14 cellular contexts compared by ENCODE assay signal in the genomic region with DNA sequence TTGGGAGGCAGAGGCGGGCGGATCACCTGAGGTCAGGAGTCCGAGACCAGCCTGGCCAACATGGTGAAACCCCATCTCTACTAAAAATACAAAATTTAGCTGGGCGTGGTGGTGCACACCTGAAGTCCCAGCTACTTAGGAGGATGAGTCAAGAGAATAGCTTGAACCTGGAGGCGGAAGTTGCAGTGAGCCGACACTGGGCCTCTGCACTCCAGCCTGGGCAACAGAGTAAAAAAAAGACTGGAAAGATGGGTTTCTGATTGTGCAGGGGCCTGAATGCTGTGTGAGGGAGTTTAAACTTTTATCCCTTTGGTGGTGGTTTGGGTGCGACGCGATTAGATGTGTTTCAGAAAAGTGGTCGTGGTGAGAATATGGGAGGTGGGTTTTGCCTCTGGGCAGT. TPM values are rescaled to one million over a fixed set of nuclear protein-coding genes. Genes with fewer than 3 reads are reported as not detected.
DNase-seq lines count a peak whose midpoint lies in the region; ATAC-seq, FAIRE-seq and TF ChIP-seq lines count a peak whose summit lies in the region.
"Had no signal": no experiment of that assay in that cellular context is flagged by ENCODE, and none has a peak within 500 bp of the region (broad histone marks: within the 10 kb centered on the region; RNA-seq: fewer than 3 reads in every experiment).

No MANE protein-coding gene starts in this region.

- TF ChIP-seq POLR2A in GM12891 (IDR thresholded peaks at IDR 0.05; ENCODE audit: low read depth, low read length), result no peak
- TF ChIP-seq POLR2A in H54 (IDR thresholded peaks at IDR 0.05; ENCODE audit: low read depth, low read length), result no peak

- H3K9me3 Mint-ChIP-seq in activated T-cell treated with anti-CD3 and anti-CD28 coated beads, Interleukin-2, amount 50 U/mL, for 24 hours, result no peaks in the 10 kb centered on the region
- no peaks in the 10 kb centered on the region for H3K9me3 Mint-ChIP-seq in effector memory CD8-positive, alpha-beta T cell
- H3K9me3 Mint-ChIP-seq in stimulated activated effector memory CD8-positive, alpha-beta T cell treated with anti-CD3 and anti-CD28 coated beads, Interleukin-12 subunit alpha, Interleukin-12 subunit beta, amount 100 ng/mL, for 72 hours, result no peaks in the 10 kb centered on the region

- in situ Hi-C loops in GM13976 (cut with MboI; ENCODE audit: low sequenced_read_pairs, unreplicated experiment), result no loop called here

- peak overlapping the region; percentile 72 for H3K4me3 Mint-ChIP-seq in activated T-cell treated with anti-CD3 and anti-CD28 coated beads, Interleukin-2, amount 50 U/mL, for 24 hours
- peak overlapping the region; percentile 89 to 95 for H3K4me3 Mint-ChIP-seq in effector memory CD8-positive, alpha-beta T cell
- H3K4me3 Mint-ChIP-seq in stimulated activated effector memory CD8-positive, alpha-beta T cell treated with anti-CD3 and anti-CD28 coated beads, Interleukin-12 subunit alpha, Interleukin-12 subunit beta, amount 100 ng/mL, for 72 hours, result peak overlapping the region; percentile 83

- H3K4me1 Mint-ChIP-seq in activated T-cell treated with anti-CD3 and anti-CD28 coated beads, Interleukin-2, amount 50 U/mL, for 24 hours (ENCODE audit: low read depth), result peaks cover 60% of the 10 kb centered on the region
- peaks cover 53 to 62% of the 10 kb centered on the region in 2 donors for H3K4me1 Mint-ChIP-seq in effector memory CD8-positive, alpha-beta T cell (ENCODE audit: low read depth in 2 of 2)
- peaks cover 63% of the 10 kb centered on the region for H3K4me1 Mint-ChIP-seq in stimulated activated effector memory CD8-positive, alpha-beta T cell treated with anti-CD3 and anti-CD28 coated beads, Interleukin-12 subunit alpha, Interleukin-12 subunit beta, amount 100 ng/mL, for 72 hours

- no peak for FAIRE-seq in GM12891 (lab: Jason Lieb, UNC)
- FAIRE-seq in H54 (lab: Jason Lieb, UNC), result no peak

- peak overlapping the region; percentile 82 for H3K27ac Mint-ChIP-seq in activated T-cell treated with anti-CD3 and anti-CD28 coated beads, Interleukin-2, amount 50 U/mL, for 24 hours
- H3K27ac Mint-ChIP-seq in effector memory CD8-positive, alpha-beta T cell, result peak overlapping the region; percentile 85 to 94
- H3K27ac Mint-ChIP-seq in stimulated activated effector memory CD8-positive, alpha-beta T cell treated with anti-CD3 and anti-CD28 coated beads, Interleukin-12 subunit alpha, Interleukin-12 subunit beta, amount 100 ng/mL, for 72 hours, result peak overlapping the region; percentile 80

- ATAC-seq in effector memory CD8-positive, alpha-beta T cell (replicated peaks), result no peak
- ATAC-seq in stimulated activated effector memory CD8-positive, alpha-beta T cell treated with anti-CD3 and anti-CD28 coated beads, Interleukin-12 subunit alpha, Interleukin-12 subunit beta, amount 100 ng/mL, for 72 hours, result no peak
- ATAC-seq: Panc1 had no signal

- no peak for TF ChIP-seq CTCF in GM13976 (IDR thresholded peaks at IDR 0.05; ENCODE audit: borderline replicate concordance, control extremely low read depth, extremely low read depth, insufficient read depth, missing control alignments)

- H3K36me3 Mint-ChIP-seq in activated T-cell treated with anti-CD3 and anti-CD28 coated beads, Interleukin-2, amount 50 U/mL, for 24 hours (ENCODE audit: low read depth), result peaks cover 2% of the 10 kb centered on the region
- peaks cover 36% of the 10 kb centered on the region for H3K36me3 Mint-ChIP-seq in effector memory CD8-positive, alpha-beta T cell (ENCODE audit: insufficient read depth)
- peaks cover 22% of the 10 kb centered on the region for H3K36me3 Mint-ChIP-seq in stimulated activated effector memory CD8-positive, alpha-beta T cell treated with anti-CD3 and anti-CD28 coated beads, Interleukin-12 subunit alpha, Interleukin-12 subunit beta, amount 100 ng/mL, for 72 hours

- no peak for DNase-seq in activated T-cell treated with anti-CD3 and anti-CD28 coated beads, Interleukin-2, amount 50 U/mL, for 24 hours
- no peak for DNase-seq in activated T-cell treated with anti-CD3 and anti-CD28 coated beads, Interleukin-2, amount 50 U/mL, for 48 hours
- DNase-seq in RPMI8226 (peak; percentile 55), GM13976 (ENCODE audit: low spot score) (no peak), GM12891 (ENCODE audit: insufficient read length, low spot score) (no peak), H54 (ENCODE audit: insufficient read length, low spot score) (no peak)
- DNase-seq in effector memory CD8-positive, alpha-beta T cell, result no peak
- DNase-seq in stimulated activated effector memory CD8-positive, alpha-beta T cell treated with anti-CD3 and anti-CD28 coated beads, Interleukin-12 subunit alpha, Interleukin-12 subunit beta, amount 100 ng/mL, for 72 hours (ENCODE audit: low spot score in 2 of 2), result no peak
- DNase-seq: ACHN; amniotic stem cell; NCI-H2029 treated with DMSO at 0.1 percent for 48 hours; stimulated activated CD4-positive, alpha-beta T cell treated with anti-CD3 and anti-CD28 coated beads, Interleukin-2, amount 100 ng/mL, for 24 hours; WERI-Rb-1 had no signal

- H3K27me3 Mint-ChIP-seq in activated T-cell treated with anti-CD3 and anti-CD28 coated beads, Interleukin-2, amount 50 U/mL, for 24 hours, result no peaks in the 10 kb centered on the region
- no peaks in the 10 kb centered on the region for H3K27me3 Mint-ChIP-seq in effector memory CD8-positive, alpha-beta T cell

TF ChIP-seq in GM12891, 5 proteins besides CTCF, POLR2A, EP300 and RAD21:
- no peak for TF ChIP-seq TAF1 (IDR thresholded peaks at IDR 0.05; ENCODE audit: low read depth, low read length)
- TF ChIP-seq POLR2AphosphoS5 (IDR thresholded peaks at IDR 0.05; ENCODE audit: low read depth, low read length), result no peak
- no peak for TF ChIP-seq POU2F2 (IDR thresholded peaks at IDR 0.05; ENCODE audit: low read depth, low read length)
- TF ChIP-seq SPI1 (IDR thresholded peaks at IDR 0.05; ENCODE audit: low read depth, low read length), result no peak
- TF ChIP-seq PAX5 (IDR thresholded peaks at IDR 0.05; ENCODE audit: insufficient read depth, low read length, severe bottlenecking), result no peak

RNA-seq across cellular contexts. Expression of a gene that starts 1.8 kb away (rescaled TPM):
- polyA plus RNA-seq in GM12891 (2012; ENCODE audit: low read depth, missing spikeins), result 6.4 TPM

RNA-seq across cellular contexts. Expression of a gene that starts 50.6 kb away (rescaled TPM):
- 131 TPM for polyA plus RNA-seq in GM12891 (2012; ENCODE audit: low read depth, missing spikeins)
